In the genomic region with DNA sequence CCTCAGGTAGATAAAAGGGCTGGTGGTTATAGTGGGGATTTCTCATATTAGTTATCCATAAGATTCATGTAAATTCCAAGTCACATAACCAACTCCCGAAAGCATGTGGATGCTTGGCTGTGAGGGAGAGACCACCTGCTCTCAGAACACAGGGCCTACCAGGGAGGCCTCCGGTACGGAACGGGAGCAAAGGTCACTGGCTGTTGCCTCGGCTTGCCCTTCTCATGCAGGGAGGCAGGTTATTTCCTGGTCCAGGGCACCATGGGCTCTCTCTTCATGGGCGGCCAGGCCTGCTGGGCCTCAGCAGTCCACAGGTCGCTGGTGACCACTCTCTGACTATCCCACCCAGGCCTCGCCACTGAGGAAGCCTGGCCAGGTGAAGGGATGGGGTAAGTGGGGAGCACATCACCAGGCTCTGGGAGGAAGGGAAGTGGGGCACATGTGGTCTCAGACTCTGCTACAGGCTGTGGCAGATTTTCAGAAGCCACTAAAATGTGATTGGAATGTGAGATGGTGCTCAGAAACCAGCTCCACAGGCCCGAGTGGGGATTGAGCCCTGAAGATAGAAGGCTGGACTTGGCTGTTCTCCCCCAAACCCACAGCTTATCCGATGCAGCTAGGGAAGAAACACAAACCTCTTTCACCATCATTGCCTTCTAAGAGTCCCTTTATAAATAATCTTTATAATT, we compare ENCODE assay signal across 29 cellular contexts. TPM values are rescaled to one million over a fixed set of nuclear protein-coding genes. Genes with fewer than 3 reads are reported as not detected.
A peak's percentile ranks its signal among the peaks of the same experiment; 100 is the strongest.
DNase-seq lines count a peak whose midpoint lies in the region; ATAC-seq and TF ChIP-seq lines count a peak whose summit lies in the region.
"Had no signal": no experiment of that assay in that cellular context is flagged by ENCODE, and none has a peak within 500 bp of the region (broad histone marks: within the 10 kb centered on the region; RNA-seq: fewer than 3 reads in every experiment).

No MANE protein-coding gene starts in this region.

- no peaks in the 10 kb centered on the region for H3F3A ChIP-seq in neural progenitor cell (ENCODE audit: low read depth)

- H4K8ac ChIP-seq in trophoblast cell (ENCODE audit: low read depth, low read length), result peak overlapping the region; percentile 28

- H3K4me3 Mint-ChIP-seq in activated T-helper 1 cell treated with anti-CD3 and anti-CD28 coated beads, Interleukin-12 subunit alpha, Interleukin-12 subunit beta, Interleukin-2, Interleukin-4 antibody, amounts not matched to agents 30 ng/mL and 10 ng/mL and 1 ng/mL, durations not matched to agents 14 hours and 24 hours and 36 hours, result no peak overlapping the region
- H3K4me3 Mint-ChIP-seq in neural progenitor cell, result no peak overlapping the region
- H3K4me3 Mint-ChIP-seq: activated T-cell treated with anti-CD3 and anti-CD28 coated beads, Interleukin-2, amount 50 U/mL, for 24 hours; mesothelial cell of epicardium; T-helper 1 cell treated with Interleukin-12 subunit alpha and Interleukin-12 subunit beta and Interleukin-4 antibody, amounts not matched to agents 30 μg/mL and 1 μg/mL, for 36 hours had no signal

- H3K18ac ChIP-seq in trophoblast cell (ENCODE audit: low read length), result no peak overlapping the region

- no peak overlapping the region for H3K4ac ChIP-seq in trophoblast cell (ENCODE audit: low read depth, low read length)

- H3K4me1 Mint-ChIP-seq in activated T-helper 1 cell treated with anti-CD3 and anti-CD28 coated beads, Interleukin-12 subunit alpha, Interleukin-12 subunit beta, Interleukin-2, Interleukin-4 antibody, amounts not matched to agents 30 ng/mL and 10 ng/mL and 1 ng/mL, durations not matched to agents 14 hours and 24 hours and 36 hours (ENCODE audit: low read depth), result peaks cover 57% of the 10 kb centered on the region
- peaks cover 21% of the 10 kb centered on the region for H3K4me1 Mint-ChIP-seq in neural progenitor cell
- H3K4me1 Mint-ChIP-seq: mesothelial cell of epicardium had no signal

- no peak overlapping the region for H4K12ac ChIP-seq in trophoblast cell (ENCODE audit: low read depth, low read length)

- H2AFZ ChIP-seq in trophoblast cell (ENCODE audit: insufficient read depth, low read length, poor library complexity) (no peak overlapping the region), neural progenitor cell (replicated peaks) (no peak overlapping the region)

- peak overlapping the region; percentile 72 for H3K27ac Mint-ChIP-seq in activated T-helper 1 cell treated with anti-CD3 and anti-CD28 coated beads, Interleukin-12 subunit alpha, Interleukin-12 subunit beta, Interleukin-2, Interleukin-4 antibody, amounts not matched to agents 30 ng/mL and 10 ng/mL and 1 ng/mL, durations not matched to agents 14 hours and 24 hours and 36 hours
- H3K27ac Mint-ChIP-seq in neural progenitor cell, result no peak overlapping the region
- H3K27ac Mint-ChIP-seq: activated T-cell treated with anti-CD3 and anti-CD28 coated beads, Interleukin-2, amount 50 U/mL, for 24 hours; mesothelial cell of epicardium; naive B cell; T-helper 1 cell treated with Interleukin-12 subunit alpha and Interleukin-12 subunit beta and Interleukin-4 antibody, amounts not matched to agents 30 μg/mL and 1 μg/mL, for 36 hours had no signal

- intact Hi-C loops in activated T-helper 1 cell treated with anti-CD3 and anti-CD28 coated beads, Interleukin-12 subunit alpha, Interleukin-12 subunit beta, Interleukin-2, Interleukin-4 antibody, amounts not matched to agents 30 ng/mL and 10 ng/mL and 1 ng/mL, durations not matched to agents 14 hours and 24 hours and 36 hours (cut with micrococcal nuclease), result loop anchor here (5.0 kb wide), 1 partner anchor 43 kb away; no protein-coding TSS in a partner anchor

- no peaks in the 10 kb centered on the region for H3K9me3 ChIP-seq in trophoblast cell (ENCODE audit: insufficient read depth, low read depth, low read length)
- no peaks in the 10 kb centered on the region for H3K9me3 ChIP-seq in neural progenitor cell (ENCODE audit: low read depth)
- H3K9me3 ChIP-seq: psoas muscle, sigmoid colon had no signal

- no peaks in the 10 kb centered on the region for H3K36me3 ChIP-seq in trophoblast cell (ENCODE audit: control insufficient read depth in 1 of 2, insufficient read depth in 2 of 2, low read length in 2 of 2)
- no peaks in the 10 kb centered on the region for H3K36me3 ChIP-seq in neural progenitor cell
- H3K36me3 ChIP-seq: BLaER1 treated with 17β-estradiol and CSF1 and Interleukin-3, amounts not matched to agents 10 nM and 100 nM; brain microvascular endothelial cell; sigmoid colon; tibial nerve had no signal

- H2BK5ac ChIP-seq in trophoblast cell (ENCODE audit: low read depth, low read length, poor library complexity), result no peak overlapping the region

- H2BK120ac ChIP-seq in trophoblast cell (ENCODE audit: insufficient read depth, low read length, poor library complexity), result no peak overlapping the region

- no peak overlapping the region for H3K9ac ChIP-seq in trophoblast cell (ENCODE audit: low read length)
- H3K9ac ChIP-seq in neural progenitor cell, result no peak overlapping the region
- H3K9ac ChIP-seq: BLaER1 treated with 17β-estradiol and CSF1 and Interleukin-3, amounts not matched to agents 10 nM and 100 nM had no signal

- H3K27me3 ChIP-seq in trophoblast cell (ENCODE audit: insufficient read depth, low read length) (no peaks in the 10 kb centered on the region), neural progenitor cell (peaks cover 11% of the 10 kb centered on the region)
- H3K27me3 ChIP-seq: BLaER1 treated with 17β-estradiol and CSF1 and Interleukin-3, amounts not matched to agents 10 nM and 100 nM; brain microvascular endothelial cell had no signal

- H4K20me1 ChIP-seq in neural progenitor cell (ENCODE audit: low read depth), result no peaks in the 10 kb centered on the region
- H4K20me1 ChIP-seq: BLaER1 treated with 17β-estradiol and CSF1 and Interleukin-3, amounts not matched to agents 10 nM and 100 nM had no signal

- H2BK12ac ChIP-seq in trophoblast cell (ENCODE audit: low read length), result no peak overlapping the region

- H3K79me1 ChIP-seq in trophoblast cell (ENCODE audit: low read length), result no peaks in the 10 kb centered on the region

- no peak for TF ChIP-seq CTCF in neural progenitor cell (IDR thresholded peaks at IDR 0.05)

- H3K27me3 Mint-ChIP-seq in activated T-helper 1 cell treated with anti-CD3 and anti-CD28 coated beads, Interleukin-12 subunit alpha, Interleukin-12 subunit beta, Interleukin-2, Interleukin-4 antibody, amounts not matched to agents 30 ng/mL and 10 ng/mL and 1 ng/mL, durations not matched to agents 14 hours and 24 hours and 36 hours (ENCODE audit: insufficient read depth), result peaks cover 14% of the 10 kb centered on the region
- H3K27me3 Mint-ChIP-seq in neural progenitor cell (ENCODE audit: insufficient read depth, low read depth), result peaks cover 8% of the 10 kb centered on the region

- H3K9me3 Mint-ChIP-seq in activated T-helper 1 cell treated with anti-CD3 and anti-CD28 coated beads, Interleukin-12 subunit alpha, Interleukin-12 subunit beta, Interleukin-2, Interleukin-4 antibody, amounts not matched to agents 30 ng/mL and 10 ng/mL and 1 ng/mL, durations not matched to agents 14 hours and 24 hours and 36 hours, result no peaks in the 10 kb centered on the region
- peaks cover 7% of the 10 kb centered on the region for H3K9me3 Mint-ChIP-seq in neural progenitor cell
- H3K9me3 Mint-ChIP-seq: T-helper 1 cell treated with Interleukin-12 subunit alpha and Interleukin-12 subunit beta and Interleukin-4 antibody, amounts not matched to agents 30 μg/mL and 1 μg/mL, for 36 hours had no signal

- ATAC-seq in HG02610 (IDR thresholded peaks at IDR 0.05; ENCODE audit: unreplicated experiment), result no peak
- ATAC-seq: psoas muscle, SK-N-SH treated with all-trans-retinoic acid at 6 μM for 48 hours had no signal

- peak; percentile 66 for DNase-seq in EH (ENCODE audit: low read depth)
- no peak for DNase-seq in activated T-helper 1 cell treated with anti-CD3 and anti-CD28 coated beads, Interleukin-12 subunit alpha, Interleukin-12 subunit beta, Interleukin-2, Interleukin-4 antibody, amounts not matched to agents 30 ng/mL and 10 ng/mL and 1 ng/mL, durations not matched to agents 14 hours and 24 hours and 36 hours (ENCODE audit: low spot score)
- peak; percentile 34 for DNase-seq in glomerular visceral epithelial cell (ENCODE audit: extremely low spot score)
- no peak for DNase-seq in trophoblast cell
- no peak for DNase-seq in NCI-H2107 treated with DMSO at 0.1 percent for 48 hours (lab: John Stamatoyannopoulos, UW; ENCODE audit: unreplicated experiment)
- no peak for DNase-seq in activated naive CD4-positive, alpha-beta T cell treated with Interleukin-2 at 50 U/mL for 16 hours
- DNase-seq in neural progenitor cell (ENCODE audit: low spot score), result no peak
- DNase-seq: activated gamma-delta T cell; activated T-cell treated with anti-CD3 and anti-CD28 coated beads, Interleukin-2, amount 50 U/mL, for 24 hours; brain microvascular endothelial cell; GDM1; KBM-7; naive B cell; NCI-H1092; NCI-H187 treated with DMSO at 0.1 percent for 48 hours; NCI-H524; nucleus accumbens; OCI-M1; psoas muscle; sigmoid colon; stimulated activated CD4-positive, alpha-beta T cell treated with anti-CD3 and anti-CD28 coated beads, Interleukin-4, amount 100 ng/mL, for 24 hours had no signal

- no peak overlapping the region for H4K91ac ChIP-seq in trophoblast cell (ENCODE audit: low read depth, low read length)

- no peaks in the 10 kb centered on the region for H3K79me2 ChIP-seq in trophoblast cell (ENCODE audit: control insufficient read depth, insufficient read depth, low read length, poor library complexity)
- H3K79me2 ChIP-seq in neural progenitor cell (ENCODE audit: low read depth), result no peaks in the 10 kb centered on the region

- H3K14ac ChIP-seq in trophoblast cell (ENCODE audit: low read length), result no peak overlapping the region

- no peak overlapping the region for H2AK5ac ChIP-seq in trophoblast cell (ENCODE audit: low read length)

- H3K4me3 ChIP-seq in trophoblast cell (ENCODE audit: low read depth, low read length), result peak overlapping the region; percentile 4
- H3K4me3 ChIP-seq in neural progenitor cell, result no peak overlapping the region
- H3K4me3 ChIP-seq: BLaER1 treated with 17β-estradiol and CSF1 and Interleukin-3, amounts not matched to agents 10 nM and 100 nM; psoas muscle; sigmoid colon; tibial nerve had no signal

- no CpG with 5 or more reads among the region's 10 CpGs for WGBS in trophoblast cell (ENCODE audit: extremely low coverage, insufficient coverage, insufficient read length)

- peaks cover 2% of the 10 kb centered on the region for H3K36me3 Mint-ChIP-seq in activated T-helper 1 cell treated with anti-CD3 and anti-CD28 coated beads, Interleukin-12 subunit alpha, Interleukin-12 subunit beta, Interleukin-2, Interleukin-4 antibody, amounts not matched to agents 30 ng/mL and 10 ng/mL and 1 ng/mL, durations not matched to agents 14 hours and 24 hours and 36 hours (ENCODE audit: low read depth)
- H3K36me3 Mint-ChIP-seq in neural progenitor cell, result no peaks in the 10 kb centered on the region
- H3K36me3 Mint-ChIP-seq: mesothelial cell of epicardium, naive B cell had no signal

- H3K4me2 ChIP-seq in trophoblast cell (ENCODE audit: low read length) (no peak overlapping the region), neural progenitor cell (no peak overlapping the region)
- H3K4me2 ChIP-seq: BLaER1 treated with 17β-estradiol and CSF1 and Interleukin-3, amounts not matched to agents 10 nM and 100 nM had no signal

- no peak overlapping the region for H3K23ac ChIP-seq in trophoblast cell (ENCODE audit: low read length)

- H3K27ac ChIP-seq in trophoblast cell (ENCODE audit: low read depth, low read length), result no peak overlapping the region
- no peak overlapping the region for H3K27ac ChIP-seq in neural progenitor cell
- H3K27ac ChIP-seq: BLaER1 treated with 17β-estradiol and CSF1 and Interleukin-3, amounts not matched to agents 10 nM and 100 nM; brain microvascular endothelial cell; psoas muscle; sigmoid colon; tibial nerve had no signal

- H3K4me1 ChIP-seq in trophoblast cell (ENCODE audit: control insufficient read depth in 1 of 2, insufficient read depth in 2 of 2, low read length in 2 of 2) (peaks cover 3 to 7% of the 10 kb centered on the region in 2 experiments), neural progenitor cell (no peaks in the 10 kb centered on the region)
- H3K4me1 ChIP-seq: psoas muscle, sigmoid colon, tibial nerve had no signal

RNA-seq across cellular contexts. Expression of gene HNF1B, which starts 45.4 kb away (rescaled TPM):
- total RNA-seq in activated T-helper 1 cell treated with anti-CD3 and anti-CD28 coated beads, Interleukin-12 subunit alpha, Interleukin-12 subunit beta, Interleukin-2, Interleukin-4 antibody, amounts not matched to agents 30 ng/mL and 10 ng/mL and 1 ng/mL, durations not matched to agents 14 hours and 24 hours and 36 hours, result 3.2 and 3.6 TPM in 2 replicates
- polyA plus RNA-seq in trophoblast cell (2013), result 0.03 TPM in 1 of 2 replicates, not detected in the other
- 0.15 TPM in 1 of 2 replicates, not detected in the other for total RNA-seq in neural progenitor cell (ENCODE audit: low replicate concordance)
- total RNA-seq: lower leg skin, M059J, psoas muscle, tibial nerve had no signal

RNA-seq across cellular contexts. Expression of gene DDX52, which starts 56.2 kb away (rescaled TPM):
- total RNA-seq in activated T-helper 1 cell treated with anti-CD3 and anti-CD28 coated beads, Interleukin-12 subunit alpha, Interleukin-12 subunit beta, Interleukin-2, Interleukin-4 antibody, amounts not matched to agents 30 ng/mL and 10 ng/mL and 1 ng/mL, durations not matched to agents 14 hours and 24 hours and 36 hours, result 48.7 and 55.0 TPM in 2 replicates
- 25.0 and 26.4 TPM in 2 replicates for polyA plus RNA-seq in trophoblast cell (2013)
- total RNA-seq in neural progenitor cell (ENCODE audit: low replicate concordance), result 43.5 and 55.3 TPM in 2 replicates

Comparison
In these comparisons a context has a peak if more than half of its experiments do, and no peak if none do; other contexts are left out.
1. DNase-seq: peak in EH (single experiment) and glomerular visceral epithelial cell (single experiment); none in activated T-helper 1 cell treated with anti-CD3 and anti-CD28 coated beads, Interleukin-12 subunit alpha, Interleukin-12 subunit beta, Interleukin-2, Interleukin-4 antibody, amounts not matched to agents 30 ng/mL and 10 ng/mL and 1 ng/mL, durations not matched to agents 14 hours and 24 hours and 36 hours (single experiment), trophoblast cell (0 of 2), NCI-H2107 treated with DMSO at 0.1 percent for 48 hours (single experiment), activated naive CD4-positive, alpha-beta T cell treated with Interleukin-2 at 50 U/mL for 16 hours (single experiment) and neural progenitor cell (single experiment).